8 cellular contexts compared by ENCODE assay signal in genomic region chr16:28846933-28847273, GRCh38. TPM values are rescaled to one million over a fixed set of nuclear protein-coding genes. Genes with fewer than 3 reads are reported as not detected.
A peak's percentile ranks its signal among the peaks of the same experiment; 100 is the strongest.
DNase-seq lines count a peak whose midpoint lies in the region; ATAC-seq and TF ChIP-seq lines count a peak whose summit lies in the region.

No MANE protein-coding gene starts in this region.

- TF ChIP-seq CTCF in astrocyte of the spinal cord (IDR thresholded peaks at IDR 0.05; ENCODE audit: low read depth, low read length) (no peak), kidney epithelial cell (IDR thresholded peaks at IDR 0.05; ENCODE audit: insufficient read depth, low read length, poor library complexity, severe bottlenecking) (no peak), GM20000 (IDR thresholded peaks at IDR 0.05; ENCODE audit: extremely low read depth, missing control alignments) (no peak)

- H3K9me3 ChIP-seq in subcutaneous abdominal adipose tissue (ENCODE audit: control insufficient read depth in 5 of 5, low read length in 5 of 5) = no peaks in the 10 kb centered on the region

- peaks cover 2% of the 10 kb centered on the region for H3K36me3 ChIP-seq in kidney epithelial cell (ENCODE audit: control insufficient read depth, insufficient read depth, low read length)
- H3K36me3 ChIP-seq in subcutaneous abdominal adipose tissue (ENCODE audit: control insufficient read depth in 5 of 5, insufficient read depth in 5 of 5, low read length in 5 of 5) = peaks cover 0 to 31% (median 30%) of the 10 kb centered on the region in 5 donors

- no peak for TF ChIP-seq POLR2A in GM18505 (IDR thresholded peaks at IDR 0.05; ENCODE audit: borderline replicate concordance, extremely low read depth, insufficient read depth, insufficient read length)

- ATAC-seq in GM18505 (IDR thresholded peaks at IDR 0.05; ENCODE audit: unreplicated experiment) (peak; percentile 5), HG03520 (IDR thresholded peaks at IDR 0.05; ENCODE audit: unreplicated experiment) (peak; percentile 11)

- peak overlapping the region; percentile 88 for H3K27ac ChIP-seq in subcutaneous abdominal adipose tissue (ENCODE audit: low read depth, low read length)

- H3K27me3 ChIP-seq in kidney epithelial cell (ENCODE audit: control insufficient read depth, insufficient read depth, low read length) (no peaks in the 10 kb centered on the region), subcutaneous abdominal adipose tissue (ENCODE audit: control insufficient read depth in 5 of 5, insufficient read depth in 4 of 5, low read length in 5 of 5) (no peaks in the 10 kb centered on the region)

- peaks cover 6 to 25% (median 24%) of the 10 kb centered on the region in 5 donors for H3K4me1 ChIP-seq in subcutaneous abdominal adipose tissue (ENCODE audit: control insufficient read depth in 5 of 5, insufficient read depth in 5 of 5, low read length in 5 of 5)

- H3K4me3 ChIP-seq in astrocyte of the spinal cord (ENCODE audit: low read depth, low read length) = peak overlapping the region; percentile 98
- H3K4me3 ChIP-seq in kidney epithelial cell (ENCODE audit: low read depth, low read length) = peak overlapping the region; percentile 93
- peak overlapping the region; percentile 83 to 99 (median 92) for H3K4me3 ChIP-seq in subcutaneous abdominal adipose tissue (ENCODE audit: low read depth in 1 of 5, low read length in 5 of 5)

- in situ Hi-C loops in astrocyte of the spinal cord (cut with HindIII; ENCODE audit: low sequenced_read_pairs) = no loop called here

- H3K9ac ChIP-seq in subcutaneous abdominal adipose tissue (ENCODE audit: low read length in 5 of 5) = peak overlapping the region; percentile 12 to 99 (median 94)

- DNase-seq in astrocyte of the spinal cord (ENCODE audit: low read depth, low spot score) (no peak), kidney epithelial cell (ENCODE audit: low read depth) (no peak), GM20000 (ENCODE audit: low spot score) (no peak), cerebellar nuclear complex (lab: John Stamatoyannopoulos, UW) (no peak)
- no peak for DNase-seq in activated CD4-positive, CD25-positive, alpha-beta regulatory T cell treated with anti-CD3 and anti-CD28 coated beads, Interleukin-2, amount 50 U/mL, for 72 hours

RNA-seq across cellular contexts. Expression of gene TUFM, which starts 0.8 kb away (rescaled TPM):
- total RNA-seq in kidney epithelial cell = 169 and 185 TPM in 2 replicates

RNA-seq across cellular contexts. Expression of gene SH2B1, which starts 16.7 kb away (rescaled TPM):
- total RNA-seq in kidney epithelial cell = 26.8 and 29.1 TPM in 2 replicates

RNA-seq across cellular contexts. Expression of gene ATXN2L, which starts 24.1 kb away (rescaled TPM):
- 150 and 197 TPM in 2 replicates for total RNA-seq in kidney epithelial cell

RNA-seq across cellular contexts. Expression of gene ATP2A1, which starts 31.4 kb away (rescaled TPM):
- 0.17 and 0.48 TPM in 2 replicates for total RNA-seq in kidney epithelial cell
